ENCODE assay signal across 8 cellular contexts in the genomic region with DNA sequence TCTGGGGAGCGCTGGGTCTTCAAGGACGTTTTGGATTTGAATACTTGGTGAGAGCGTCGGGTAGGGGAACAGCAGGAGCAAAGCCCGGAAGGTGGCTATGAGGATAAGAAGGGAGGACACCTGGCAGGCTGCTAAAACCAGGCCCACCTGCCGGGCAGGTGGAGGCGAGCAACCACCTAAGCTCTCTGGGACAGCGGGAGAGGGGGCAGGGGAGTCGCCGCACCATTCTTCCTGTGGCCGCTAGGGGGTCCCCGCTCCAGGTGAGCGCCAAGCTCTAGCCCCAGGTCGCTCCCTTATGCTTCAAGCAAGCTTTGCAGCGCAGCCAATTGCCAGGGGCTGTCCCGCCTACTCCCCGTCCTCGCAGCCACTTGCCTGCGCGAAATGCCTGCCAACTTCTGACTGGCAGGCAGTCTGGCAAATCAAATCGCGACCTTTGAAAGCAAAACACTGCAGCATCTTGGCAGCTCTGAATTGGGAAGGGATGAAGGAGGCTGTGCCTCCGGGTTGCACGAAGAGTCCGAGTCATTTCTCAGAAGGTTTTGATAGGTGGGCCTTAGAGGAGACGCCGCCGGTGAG. TPM values are rescaled to one million over a fixed set of nuclear protein-coding genes. Genes with fewer than 3 reads are reported as not detected.
A peak's percentile ranks its signal among the peaks of the same experiment; 100 is the strongest.
DNase-seq lines count a peak whose midpoint lies in the region; ATAC-seq, FAIRE-seq and TF ChIP-seq lines count a peak whose summit lies in the region.

A gene (plus strand): TSS at position 469 of the 576 bp plus-strand sequence. CDS start 3,746 bp downstream, outside the sequence.

- peak; percentile 85 for TF ChIP-seq RAD21 in HepG2 (CRISPR knock-in tag; IDR thresholded peaks at IDR 0.05)

- 2% methylated on average over 11 of the region's 28 CpGs for WGBS in HepG2 (ENCODE audit: low lambda C conversion rate)

- H3K4me1 Mint-ChIP-seq in CD14-positive monocyte, result peaks cover 65% of the 10 kb centered on the region

- H3K27me3 ChIP-seq in HepG2 (ENCODE audit: control insufficient read depth in 1 of 2, insufficient read depth in 2 of 2, low read length in 2 of 2), result no peaks in the 10 kb centered on the region; a peak in 1 of 5 replicates

- TF ChIP-seq EP300 in HepG2 (IDR thresholded peaks at IDR 0.05; ENCODE audit: low read depth in 2 of 2, low read length in 2 of 2) (0 out of 4 replicates have a peak, but pooled peaks of 1 of the 2 experiments have one; percentile 6), HepG2 (CRISPR knock-in tag; IDR thresholded peaks at IDR 0.05; ENCODE audit: borderline replicate concordance) (no peak)

- no peaks in the 10 kb centered on the region for H4K20me1 ChIP-seq in HepG2 (ENCODE audit: insufficient read depth, low read length)

- peak within 1 kb of the TSS; percentile 97 to 99 for H3K4me3 Mint-ChIP-seq in CD14-positive monocyte

- H3K9ac ChIP-seq in HepG2 (ENCODE audit: insufficient read depth, low read depth, low read length), result peak within 1 kb of the TSS; percentile 47

- no peaks in the 10 kb centered on the region for H3K9me3 Mint-ChIP-seq in CD14-positive monocyte

- TF ChIP-seq CTCF in CD14-positive monocyte (IDR thresholded peaks at IDR 0.05) (peak; percentile 63), HepG2 (CRISPR knock-in tag; IDR thresholded peaks at IDR 0.05) (peak; percentile 93)

- TF ChIP-seq POLR2A in HepG2 (IDR thresholded peaks at IDR 0.05; ENCODE audit: insufficient read depth in 1 of 2, low read depth in 2 of 2, low read length in 2 of 2), result no peak

- H3K27ac Mint-ChIP-seq in CD14-positive monocyte, result peak within 1 kb of the TSS; percentile 75 to 90 (median 83)

- BruUV-seq in HepG2 (replicated peaks; lab: Mats Ljungman, UMichigan), result no TSS peak

- peak; percentile 93 for ATAC-seq in GM19372 (IDR thresholded peaks at IDR 0.05; ENCODE audit: low read depth, unreplicated experiment)
- peak; percentile 76 for ATAC-seq in HG03558 (IDR thresholded peaks at IDR 0.05; ENCODE audit: extremely low read depth, unreplicated experiment)
- ATAC-seq in HepG2, result peak; percentile 94

- peak within 1 kb of the TSS; percentile 97 for H2AFZ ChIP-seq in HepG2 (ENCODE audit: low read length)

- peaks cover 43% of the 10 kb centered on the region for H3K4me1 ChIP-seq in HepG2 (ENCODE audit: insufficient read depth, low read length)

- DNase-seq in CD14-positive monocyte (ENCODE audit: low spot score), result peak; percentile 97
- peak; percentile 98 for DNase-seq in NCI-H748 (lab: John Stamatoyannopoulos, UW; ENCODE audit: unreplicated experiment)
- DNase-seq in activated CD4-positive, alpha-beta T cell treated with anti-CD3 and anti-CD28 coated beads, Interleukin-2, amount 50 U/mL, for 24 hours (ENCODE audit: low read depth in 1 of 2, low spot score in 1 of 2), result peak; percentile 89 to 97
- DNase-seq in dermis blood vessel endothelial cell, result peak; percentile 99
- peak; percentile 97 for DNase-seq in HepG2 (ENCODE audit: low spot score)
- DNase-seq in stimulated activated CD4-positive, alpha-beta T cell treated with anti-CD3 and anti-CD28 coated beads, Interleukin-4, amount 100 ng/mL, for 1 hour, result peak; percentile 97

- H3K4me2 ChIP-seq in HepG2 (ENCODE audit: low read depth, low read length), result peak within 1 kb of the TSS; percentile 93

- intact Hi-C loops in CD14-positive monocyte (cut with micrococcal nuclease) (loop anchor here in 1 of 2 donors (5.0 kb wide), 1 partner anchor 87 kb away; a partner anchor contains a TSS), HepG2 (cut with micrococcal nuclease; ENCODE audit: unreplicated experiment) (loop anchor here (2.0 to 10.0 kb wide), 2 partner anchors 89 to 111 kb away; a partner anchor contains a TSS)

- H3K4me3 ChIP-seq in HepG2 (replicated peaks in 1 of 3; ENCODE audit: insufficient read depth in 1 of 3, low read depth in 2 of 3, low read length in 3 of 3), result peak within 1 kb of the TSS; percentile 75 to 77 (median 75)

- FAIRE-seq in HepG2 (lab: Jason Lieb, UNC), result peak; percentile 98

- H3K27me3 Mint-ChIP-seq in CD14-positive monocyte (ENCODE audit: low read depth in 3 of 3), result peaks cover 0 to 6% (median 0%) of the 10 kb centered on the region in 3 donors

- in situ Hi-C loops in HepG2 (cut with HindIII; ENCODE audit: extremely low pct_ligation_motif_present, low pct_unique_long_range_greater_than_20kb), result no loop called here

- H3K27ac ChIP-seq in HepG2 (ENCODE audit: extremely low read length, insufficient read depth, low read length), result peak within 1 kb of the TSS; percentile 47

- H3K36me3 Mint-ChIP-seq in CD14-positive monocyte, result peaks cover 0 to 7% of the 10 kb centered on the region in 2 donors

- POLR2A ChIA-PET in HepG2 (lab: Yijun Ruan, JAX), result interaction anchor here (0.7 to 1.9 kb wide), 9 partner anchors 8 to 290 kb away, joined by 3 to 11 read pairs (median 3); a partner anchor contains a TSS

- CTCF ChIA-PET in HepG2 (lab: Yijun Ruan, JAX; ENCODE audit: low intra/inter-chr PET ratio, low total read pairs), result interaction anchor here (0.8 to 1.5 kb wide), 2 partner anchors 172 to 220 kb away, joined by 3 to 6 read pairs; no protein-coding TSS in a partner anchor

- H3K9me3 ChIP-seq in HepG2 (ENCODE audit: low read length), result no peaks in the 10 kb centered on the region

- no peaks in the 10 kb centered on the region for H3K79me2 ChIP-seq in HepG2 (ENCODE audit: insufficient read depth, low read length)

- peaks cover 0 to 3% of the 10 kb centered on the region in 2 experiments; a peak in 1 of 5 replicates for H3K36me3 ChIP-seq in HepG2 (replicated peaks in 1 of 2; ENCODE audit: control insufficient read depth in 1 of 2, insufficient read depth in 2 of 2, low read length in 2 of 2)

TF ChIP-seq in HepG2, 621 proteins besides CTCF, POLR2A, EP300 and RAD21 (continues in another document):
- TF ChIP-seq, protein P1, sequence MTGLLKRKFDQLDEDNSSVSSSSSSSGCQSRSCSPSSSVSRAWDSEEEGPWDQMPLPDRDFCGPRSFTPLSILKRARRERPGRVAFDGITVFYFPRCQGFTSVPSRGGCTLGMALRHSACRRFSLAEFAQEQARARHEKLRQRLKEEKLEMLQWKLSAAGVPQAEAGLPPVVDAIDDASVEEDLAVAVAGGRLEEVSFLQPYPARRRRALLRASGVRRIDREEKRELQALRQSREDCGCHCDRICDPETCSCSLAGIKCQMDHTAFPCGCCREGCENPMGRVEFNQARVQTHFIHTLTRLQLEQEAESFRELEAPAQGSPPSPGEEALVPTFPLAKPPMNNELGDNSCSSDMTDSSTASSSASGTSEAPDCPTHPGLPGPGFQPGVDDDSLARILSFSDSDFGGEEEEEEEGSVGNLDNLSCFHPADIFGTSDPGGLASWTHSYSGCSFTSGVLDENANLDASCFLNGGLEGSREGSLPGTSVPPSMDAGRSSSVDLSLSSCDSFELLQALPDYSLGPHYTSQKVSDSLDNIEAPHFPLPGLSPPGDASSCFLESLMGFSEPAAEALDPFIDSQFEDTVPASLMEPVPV (CRISPR knock-in tag; IDR thresholded peaks at IDR 0.05), result no peak
- TF ChIP-seq PCBP2 (optimal IDR thresholded peaks at IDR 0.05; ENCODE audit: low read depth, low read length, poor library complexity, severe bottlenecking) (no peak), ZNF776 (CRISPR knock-in tag; IDR thresholded peaks at IDR 0.05) (no peak), PAF1 (CRISPR knock-in tag; IDR thresholded peaks at IDR 0.05) (no peak), GFI1 (CRISPR knock-in tag; IDR thresholded peaks at IDR 0.05; ENCODE audit: borderline replicate concordance) (no peak)
- TF ChIP-seq, protein P2, sequence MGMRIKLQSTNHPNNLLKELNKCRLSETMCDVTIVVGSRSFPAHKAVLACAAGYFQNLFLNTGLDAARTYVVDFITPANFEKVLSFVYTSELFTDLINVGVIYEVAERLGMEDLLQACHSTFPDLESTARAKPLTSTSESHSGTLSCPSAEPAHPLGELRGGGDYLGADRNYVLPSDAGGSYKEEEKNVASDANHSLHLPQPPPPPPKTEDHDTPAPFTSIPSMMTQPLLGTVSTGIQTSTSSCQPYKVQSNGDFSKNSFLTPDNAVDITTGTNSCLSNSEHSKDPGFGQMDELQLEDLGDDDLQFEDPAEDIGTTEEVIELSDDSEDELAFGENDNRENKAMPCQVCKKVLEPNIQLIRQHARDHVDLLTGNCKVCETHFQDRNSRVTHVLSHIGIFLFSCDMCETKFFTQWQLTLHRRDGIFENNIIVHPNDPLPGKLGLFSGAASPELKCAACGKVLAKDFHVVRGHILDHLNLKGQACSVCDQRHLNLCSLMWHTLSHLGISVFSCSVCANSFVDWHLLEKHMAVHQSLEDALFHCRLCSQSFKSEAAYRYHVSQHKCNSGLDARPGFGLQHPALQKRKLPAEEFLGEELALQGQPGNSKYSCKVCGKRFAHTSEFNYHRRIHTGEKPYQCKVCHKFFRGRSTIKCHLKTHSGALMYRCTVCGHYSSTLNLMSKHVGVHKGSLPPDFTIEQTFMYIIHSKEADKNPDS (CRISPR knock-in tag; IDR thresholded peaks at IDR 0.05), result no peak

RNA-seq across cellular contexts. Expression of the gene that starts here (rescaled TPM):
- polyA plus RNA-seq in CD14-positive monocyte, result 1 to 10 TPM; 6.6 to 9.6 TPM
- total RNA-seq in dermis blood vessel endothelial cell, result 25.4 and 31.7 TPM in 2 replicates
- 5.6 and 5.8 TPM in 2 replicates for total RNA-seq in HepG2 (2016; rRNA removed; fragmentation: Illumina TruSeq; extraction: Trizol)
- 0.88 and 1.0 TPM in 2 replicates for total RNA-seq in HepG2 (2016; cell fraction: cytosol; rRNA removed; fragmentation: Illumina TruSeq; extraction: Trizol; ENCODE audit: low read depth)
- 5.3 TPM in 2 replicates for total RNA-seq in HepG2 (2016; cell fraction: insoluble cytoplasmic fraction; rRNA removed; fragmentation: Illumina TruSeq; extraction: Trizol)
- total RNA-seq in HepG2 (2016; cell fraction: membrane; rRNA removed; fragmentation: Illumina TruSeq; extraction: Trizol), result 2.8 and 3.9 TPM in 2 replicates
- 4.3 TPM in 2 replicates for total RNA-seq in HepG2 (2016; cell fraction: nucleus; rRNA removed; fragmentation: Illumina TruSeq; extraction: Trizol)
- 8.5 and 8.6 TPM in 2 replicates for polyA plus RNA-seq in HepG2 (2011; rRNA removed)
- polyA plus RNA-seq in HepG2 (2011; cell fraction: cytosol; rRNA removed), result 8.3 and 9.8 TPM in 2 replicates
- polyA plus RNA-seq in HepG2 (2011; cell fraction: nucleus; rRNA removed), result 5.7 and 6.2 TPM in 2 replicates
- polyA plus RNA-seq in HepG2 (2012), result 6.3 and 7.6 TPM in 2 replicates
- 0.75 and 0.97 TPM in 2 replicates for polyA plus RNA-seq in HepG2 (2016; cell fraction: cytosol; fragmentation: Illumina TruSeq; extraction: Trizol; ENCODE audit: low read depth)
- 4.2 and 5.0 TPM in 2 replicates for polyA plus RNA-seq in HepG2 (2016; cell fraction: insoluble cytoplasmic fraction; fragmentation: Illumina TruSeq; extraction: Trizol; ENCODE audit: low read depth)
- 2.6 and 2.7 TPM in 2 replicates for polyA plus RNA-seq in HepG2 (2016; cell fraction: membrane; fragmentation: Illumina TruSeq; extraction: Trizol; ENCODE audit: low read depth)
- polyA plus RNA-seq in HepG2 (2016; cell fraction: nucleus; fragmentation: Illumina TruSeq; extraction: Trizol; ENCODE audit: insufficient read depth, low read depth), result 3.1 and 4.8 TPM in 2 replicates
- polyA minus RNA-seq in HepG2 (2011; rRNA and poly(A)+ RNA removed; ENCODE audit: low replicate concordance), result 19.7 and 55.0 TPM in 2 replicates
- polyA minus RNA-seq in HepG2 (2011; cell fraction: cytosol; rRNA and poly(A)+ RNA removed), result 4.9 and 5.0 TPM in 2 replicates
- polyA minus RNA-seq in HepG2 (2011; cell fraction: nucleus; rRNA and poly(A)+ RNA removed), result 7.2 and 10.9 TPM in 2 replicates

Comparison
In these comparisons a context has a peak if more than half of its experiments do, and no peak if none do; other contexts are left out.
1. Peak in every context shown above with its lines: DNase-seq, ATAC-seq, H3K4me3 ChIP-seq and H3K27ac ChIP-seq.